In genomic region chr7:85730016-85730415, GRCh38 we compare ENCODE assay signal across 21 cellular contexts.
DNase-seq lines count a peak whose midpoint lies in the region; ATAC-seq and TF ChIP-seq lines count a peak whose summit lies in the region.
"Had no signal": no experiment of that assay in that cellular context is flagged by ENCODE, and none has a peak within 500 bp of the region (broad histone marks: within the 10 kb centered on the region; RNA-seq: fewer than 3 reads in every experiment).

No MANE protein-coding gene starts in this region.

- H3K36me3 ChIP-seq in adipocyte (ENCODE audit: control insufficient read depth, insufficient read depth, low read length, severe bottlenecking), result no peaks in the 10 kb centered on the region
- H3K36me3 ChIP-seq: ovary, sigmoid colon had no signal

- no peak overlapping the region for H3K4me3 ChIP-seq in AG10803 (ENCODE audit: low read length)
- no peak overlapping the region for H3K4me3 ChIP-seq in adipocyte (ENCODE audit: low read length)
- H3K4me3 ChIP-seq: K562, ovary, sigmoid colon had no signal

- H3K4me1 ChIP-seq in adipocyte (ENCODE audit: control insufficient read depth, insufficient read depth, low read length), result peaks cover 6% of the 10 kb centered on the region
- H3K4me1 ChIP-seq: sigmoid colon had no signal

- H3K9ac ChIP-seq in adipocyte (ENCODE audit: low read length), result no peak overlapping the region

- TF ChIP-seq CTCF in AG10803 (conservative IDR thresholded peaks at IDR 0.05; ENCODE audit: low read length), result no peak

- H3K9me3 ChIP-seq in adipocyte (ENCODE audit: control insufficient read depth, low read length), result no peaks in the 10 kb centered on the region
- H3K9me3 ChIP-seq: ovary, sigmoid colon had no signal

- H3K27ac ChIP-seq in caudate nucleus (ENCODE audit: low read depth, low read length), result no peak overlapping the region
- H3K27ac ChIP-seq: ovary, sigmoid colon had no signal

- intact Hi-C loops in left colon (cut with DNase I, micrococcal nuclease), result no loop called here

- ATAC-seq in left colon (peak; percentile 23), left lobe of liver (no peak), GM19455 (IDR thresholded peaks at IDR 0.05; ENCODE audit: unreplicated experiment) (no peak), HG03135 (IDR thresholded peaks at IDR 0.05; ENCODE audit: unreplicated experiment) (no peak)
- ATAC-seq: CD8-positive, alpha-beta T cell; HCT116; K562; WTC11 had no signal

- H3K27me3 ChIP-seq in adipocyte (replicated peaks; ENCODE audit: control insufficient read depth, insufficient read depth, low read length), result no peaks in the 10 kb centered on the region
- H3K27me3 ChIP-seq: ovary, sigmoid colon had no signal

- DNase-seq in AG10803 (ENCODE audit: low read depth), result peak; percentile 9
- DNase-seq in NCI-H1092 treated with DMSO at 0.1 percent for 48 hours (lab: John Stamatoyannopoulos, UW), result peak; percentile 50
- DNase-seq in adipocyte (ENCODE audit: low read depth), result peak; percentile 44
- DNase-seq in left colon, result peak in 1 of 2 donors; percentile 25
- no peak for DNase-seq in caudate nucleus (lab: John Stamatoyannopoulos, UW)
- DNase-seq in left lobe of liver (ENCODE audit: low spot score), result no peak
- DNase-seq: activated CD4-positive, alpha-beta T cell treated with anti-CD3 and anti-CD28 coated beads, Interleukin-2, amount 50 U/mL, for 4 hours; activated CD8-positive, alpha-beta memory T cell treated with anti-CD3 and anti-CD28 coated beads, Interleukin-2, amount 50 U/mL, for 4 hours; activated naive CD8-positive, alpha-beta T cell treated with anti-CD3 and anti-CD28 coated beads for 36 hours; CD8-positive, alpha-beta T cell; effector CD4-positive, alpha-beta T cell; GDM1; MM.1S; NCI-H187 treated with DMSO at 0.1 percent for 48 hours; sigmoid colon had no signal

Comparison
In these comparisons a context has a peak if more than half of its experiments do, and no peak if none do; other contexts are left out.
1. DNase-seq: peak in AG10803 (single experiment), NCI-H1092 treated with DMSO at 0.1 percent for 48 hours (single experiment) and adipocyte (single experiment); none in caudate nucleus (0 of 61) and left lobe of liver (single experiment).